ENCODE assay signal across 1 cellular context in the genomic region with DNA sequence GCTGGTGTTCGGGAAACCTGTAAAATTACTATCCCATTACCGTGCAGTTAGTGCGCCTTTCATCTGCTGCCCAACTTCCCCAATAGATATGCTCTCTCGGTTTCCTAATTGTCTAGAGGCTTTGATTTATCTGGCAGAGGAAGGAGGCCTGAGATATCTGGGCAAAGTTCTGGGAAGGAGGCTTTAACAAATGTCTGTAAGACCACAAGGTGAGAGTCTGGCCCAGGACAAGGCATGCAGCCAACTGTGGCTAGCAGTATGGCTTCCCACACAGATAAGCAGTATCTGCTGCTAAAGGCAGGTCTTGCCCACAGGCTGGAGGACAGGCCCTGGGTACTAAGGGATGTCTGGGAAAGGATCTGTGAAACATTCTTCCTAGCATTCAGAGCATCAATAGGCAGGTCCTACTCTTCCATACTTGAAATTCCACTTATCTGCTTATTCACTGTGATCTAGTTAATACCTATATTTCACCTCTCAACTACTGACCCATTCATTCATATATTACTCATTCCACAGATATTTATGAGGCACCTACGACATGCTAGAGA.
A peak's percentile ranks its signal among the peaks of the same experiment; 100 is the strongest.
TF ChIP-seq lines count a peak whose summit lies in the region.

No MANE protein-coding gene starts in this region.

TF ChIP-seq in K562, 482 proteins besides CTCF, POLR2A, EP300 and RAD21 (continued from another document and continues in another):
- TF ChIP-seq, protein P1, sequence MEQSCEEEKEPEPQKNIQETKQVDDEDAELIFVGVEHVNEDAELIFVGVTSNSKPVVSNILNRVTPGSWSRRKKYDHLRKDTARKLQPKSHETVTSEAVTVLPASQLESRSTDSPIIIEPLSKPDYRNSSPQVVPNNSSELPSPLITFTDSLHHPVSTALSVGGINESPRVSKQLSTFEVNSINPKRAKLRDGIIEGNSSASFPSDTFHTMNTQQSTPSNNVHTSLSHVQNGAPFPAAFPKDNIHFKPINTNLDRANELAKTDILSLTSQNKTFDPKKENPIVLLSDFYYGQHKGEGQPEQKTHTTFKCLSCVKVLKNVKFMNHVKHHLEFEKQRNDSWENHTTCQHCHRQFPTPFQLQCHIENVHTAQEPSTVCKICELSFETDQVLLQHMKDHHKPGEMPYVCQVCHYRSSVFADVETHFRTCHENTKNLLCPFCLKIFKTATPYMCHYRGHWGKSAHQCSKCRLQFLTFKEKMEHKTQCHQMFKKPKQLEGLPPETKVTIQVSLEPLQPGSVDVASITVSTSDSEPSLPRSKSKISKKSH (CRISPR knock-in tag; IDR thresholded peaks at IDR 0.05) = no peak
- no peak for TF ChIP-seq NR3C1 (CRISPR knock-in tag; IDR thresholded peaks at IDR 0.05)
- TF ChIP-seq, protein P2, sequence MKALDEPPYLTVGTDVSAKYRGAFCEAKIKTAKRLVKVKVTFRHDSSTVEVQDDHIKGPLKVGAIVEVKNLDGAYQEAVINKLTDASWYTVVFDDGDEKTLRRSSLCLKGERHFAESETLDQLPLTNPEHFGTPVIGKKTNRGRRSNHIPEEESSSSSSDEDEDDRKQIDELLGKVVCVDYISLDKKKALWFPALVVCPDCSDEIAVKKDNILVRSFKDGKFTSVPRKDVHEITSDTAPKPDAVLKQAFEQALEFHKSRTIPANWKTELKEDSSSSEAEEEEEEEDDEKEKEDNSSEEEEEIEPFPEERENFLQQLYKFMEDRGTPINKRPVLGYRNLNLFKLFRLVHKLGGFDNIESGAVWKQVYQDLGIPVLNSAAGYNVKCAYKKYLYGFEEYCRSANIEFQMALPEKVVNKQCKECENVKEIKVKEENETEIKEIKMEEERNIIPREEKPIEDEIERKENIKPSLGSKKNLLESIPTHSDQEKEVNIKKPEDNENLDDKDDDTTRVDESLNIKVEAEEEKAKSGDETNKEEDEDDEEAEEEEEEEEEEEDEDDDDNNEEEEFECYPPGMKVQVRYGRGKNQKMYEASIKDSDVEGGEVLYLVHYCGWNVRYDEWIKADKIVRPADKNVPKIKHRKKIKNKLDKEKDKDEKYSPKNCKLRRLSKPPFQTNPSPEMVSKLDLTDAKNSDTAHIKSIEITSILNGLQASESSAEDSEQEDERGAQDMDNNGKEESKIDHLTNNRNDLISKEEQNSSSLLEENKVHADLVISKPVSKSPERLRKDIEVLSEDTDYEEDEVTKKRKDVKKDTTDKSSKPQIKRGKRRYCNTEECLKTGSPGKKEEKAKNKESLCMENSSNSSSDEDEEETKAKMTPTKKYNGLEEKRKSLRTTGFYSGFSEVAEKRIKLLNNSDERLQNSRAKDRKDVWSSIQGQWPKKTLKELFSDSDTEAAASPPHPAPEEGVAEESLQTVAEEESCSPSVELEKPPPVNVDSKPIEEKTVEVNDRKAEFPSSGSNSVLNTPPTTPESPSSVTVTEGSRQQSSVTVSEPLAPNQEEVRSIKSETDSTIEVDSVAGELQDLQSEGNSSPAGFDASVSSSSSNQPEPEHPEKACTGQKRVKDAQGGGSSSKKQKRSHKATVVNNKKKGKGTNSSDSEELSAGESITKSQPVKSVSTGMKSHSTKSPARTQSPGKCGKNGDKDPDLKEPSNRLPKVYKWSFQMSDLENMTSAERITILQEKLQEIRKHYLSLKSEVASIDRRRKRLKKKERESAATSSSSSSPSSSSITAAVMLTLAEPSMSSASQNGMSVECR (CRISPR knock-in tag; IDR thresholded peaks at IDR 0.05) = no peak
- TF ChIP-seq MYNN (IDR thresholded peaks at IDR 0.05) = peak; percentile 65; the same call in 1 of the 2 replicates
- no peak for TF ChIP-seq MYNN (CRISPR knock-in tag; IDR thresholded peaks at IDR 0.05)
- TF ChIP-seq MEIS2 (IDR thresholded peaks at IDR 0.05; ENCODE audit: partially characterized antibody) = peak; percentile 27
- no peak for TF ChIP-seq SRSF1 (IDR thresholded peaks at IDR 0.05; ENCODE audit: low read depth, low read length)
- no peak for TF ChIP-seq ZNF76 (CRISPR knock-in tag; IDR thresholded peaks at IDR 0.05; ENCODE audit: borderline replicate concordance)
- TF ChIP-seq BHLHE40 (IDR thresholded peaks at IDR 0.05; ENCODE audit: low read length) = no peak
- TF ChIP-seq PTRF (tag; IDR thresholded peaks at IDR 0.05) = no peak
- TF ChIP-seq NRF1 (conservative IDR thresholded peaks at IDR 0.05 in 1 of 2, IDR thresholded peaks at IDR 0.05 in 1 of 2) = no peak
- TF ChIP-seq, protein P3, sequence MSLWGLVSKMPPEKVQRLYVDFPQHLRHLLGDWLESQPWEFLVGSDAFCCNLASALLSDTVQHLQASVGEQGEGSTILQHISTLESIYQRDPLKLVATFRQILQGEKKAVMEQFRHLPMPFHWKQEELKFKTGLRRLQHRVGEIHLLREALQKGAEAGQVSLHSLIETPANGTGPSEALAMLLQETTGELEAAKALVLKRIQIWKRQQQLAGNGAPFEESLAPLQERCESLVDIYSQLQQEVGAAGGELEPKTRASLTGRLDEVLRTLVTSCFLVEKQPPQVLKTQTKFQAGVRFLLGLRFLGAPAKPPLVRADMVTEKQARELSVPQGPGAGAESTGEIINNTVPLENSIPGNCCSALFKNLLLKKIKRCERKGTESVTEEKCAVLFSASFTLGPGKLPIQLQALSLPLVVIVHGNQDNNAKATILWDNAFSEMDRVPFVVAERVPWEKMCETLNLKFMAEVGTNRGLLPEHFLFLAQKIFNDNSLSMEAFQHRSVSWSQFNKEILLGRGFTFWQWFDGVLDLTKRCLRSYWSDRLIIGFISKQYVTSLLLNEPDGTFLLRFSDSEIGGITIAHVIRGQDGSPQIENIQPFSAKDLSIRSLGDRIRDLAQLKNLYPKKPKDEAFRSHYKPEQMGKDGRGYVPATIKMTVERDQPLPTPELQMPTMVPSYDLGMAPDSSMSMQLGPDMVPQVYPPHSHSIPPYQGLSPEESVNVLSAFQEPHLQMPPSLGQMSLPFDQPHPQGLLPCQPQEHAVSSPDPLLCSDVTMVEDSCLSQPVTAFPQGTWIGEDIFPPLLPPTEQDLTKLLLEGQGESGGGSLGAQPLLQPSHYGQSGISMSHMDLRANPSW (CRISPR knock-in tag; IDR thresholded peaks at IDR 0.05) = no peak
- no peak for TF ChIP-seq KLF10 (CRISPR knock-in tag; IDR thresholded peaks at IDR 0.05)
- TF ChIP-seq DMBX1 (CRISPR knock-in tag; IDR thresholded peaks at IDR 0.05; ENCODE audit: borderline replicate concordance) = no peak
- 0 out of 2 replicates have a peak, but pooled peaks have one; percentile 35 for TF ChIP-seq ZNF263 (CRISPR knock-in tag; IDR thresholded peaks at IDR 0.05; ENCODE audit: borderline replicate concordance)
- TF ChIP-seq YY1 (IDR thresholded peaks at IDR 0.05; ENCODE audit: borderline replicate concordance in 1 of 3, control insufficient read depth in 1 of 3, extremely low read depth in 1 of 3, insufficient read depth in 3 of 3, insufficient read length in 1 of 3, insufficient replicate concordance in 2 of 3, low read depth in 1 of 3, low read length in 2 of 3) = peak in 1 of 3 experiments; percentile 17
- peak in 1 of 2 experiments; percentile 54; a peak in 2 of 4 replicates for TF ChIP-seq HDAC1 (IDR thresholded peaks at IDR 0.05)
- TF ChIP-seq EZH2 (IDR thresholded peaks at IDR 0.05; ENCODE audit: borderline replicate concordance, low read depth, low read length) = no peak
- no peak for TF ChIP-seq ZNF121 (CRISPR knock-in tag; conservative IDR thresholded peaks at IDR 0.05)
- TF ChIP-seq, protein P4, sequence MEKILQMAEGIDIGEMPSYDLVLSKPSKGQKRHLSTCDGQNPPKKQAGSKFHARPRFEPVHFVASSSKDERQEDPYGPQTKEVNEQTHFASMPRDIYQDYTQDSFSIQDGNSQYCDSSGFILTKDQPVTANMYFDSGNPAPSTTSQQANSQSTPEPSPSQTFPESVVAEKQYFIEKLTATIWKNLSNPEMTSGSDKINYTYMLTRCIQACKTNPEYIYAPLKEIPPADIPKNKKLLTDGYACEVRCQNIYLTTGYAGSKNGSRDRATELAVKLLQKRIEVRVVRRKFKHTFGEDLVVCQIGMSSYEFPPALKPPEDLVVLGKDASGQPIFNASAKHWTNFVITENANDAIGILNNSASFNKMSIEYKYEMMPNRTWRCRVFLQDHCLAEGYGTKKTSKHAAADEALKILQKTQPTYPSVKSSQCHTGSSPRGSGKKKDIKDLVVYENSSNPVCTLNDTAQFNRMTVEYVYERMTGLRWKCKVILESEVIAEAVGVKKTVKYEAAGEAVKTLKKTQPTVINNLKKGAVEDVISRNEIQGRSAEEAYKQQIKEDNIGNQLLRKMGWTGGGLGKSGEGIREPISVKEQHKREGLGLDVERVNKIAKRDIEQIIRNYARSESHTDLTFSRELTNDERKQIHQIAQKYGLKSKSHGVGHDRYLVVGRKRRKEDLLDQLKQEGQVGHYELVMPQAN (IDR thresholded peaks at IDR 0.05; ENCODE audit: borderline replicate concordance) = no peak
- TF ChIP-seq, protein P5, sequence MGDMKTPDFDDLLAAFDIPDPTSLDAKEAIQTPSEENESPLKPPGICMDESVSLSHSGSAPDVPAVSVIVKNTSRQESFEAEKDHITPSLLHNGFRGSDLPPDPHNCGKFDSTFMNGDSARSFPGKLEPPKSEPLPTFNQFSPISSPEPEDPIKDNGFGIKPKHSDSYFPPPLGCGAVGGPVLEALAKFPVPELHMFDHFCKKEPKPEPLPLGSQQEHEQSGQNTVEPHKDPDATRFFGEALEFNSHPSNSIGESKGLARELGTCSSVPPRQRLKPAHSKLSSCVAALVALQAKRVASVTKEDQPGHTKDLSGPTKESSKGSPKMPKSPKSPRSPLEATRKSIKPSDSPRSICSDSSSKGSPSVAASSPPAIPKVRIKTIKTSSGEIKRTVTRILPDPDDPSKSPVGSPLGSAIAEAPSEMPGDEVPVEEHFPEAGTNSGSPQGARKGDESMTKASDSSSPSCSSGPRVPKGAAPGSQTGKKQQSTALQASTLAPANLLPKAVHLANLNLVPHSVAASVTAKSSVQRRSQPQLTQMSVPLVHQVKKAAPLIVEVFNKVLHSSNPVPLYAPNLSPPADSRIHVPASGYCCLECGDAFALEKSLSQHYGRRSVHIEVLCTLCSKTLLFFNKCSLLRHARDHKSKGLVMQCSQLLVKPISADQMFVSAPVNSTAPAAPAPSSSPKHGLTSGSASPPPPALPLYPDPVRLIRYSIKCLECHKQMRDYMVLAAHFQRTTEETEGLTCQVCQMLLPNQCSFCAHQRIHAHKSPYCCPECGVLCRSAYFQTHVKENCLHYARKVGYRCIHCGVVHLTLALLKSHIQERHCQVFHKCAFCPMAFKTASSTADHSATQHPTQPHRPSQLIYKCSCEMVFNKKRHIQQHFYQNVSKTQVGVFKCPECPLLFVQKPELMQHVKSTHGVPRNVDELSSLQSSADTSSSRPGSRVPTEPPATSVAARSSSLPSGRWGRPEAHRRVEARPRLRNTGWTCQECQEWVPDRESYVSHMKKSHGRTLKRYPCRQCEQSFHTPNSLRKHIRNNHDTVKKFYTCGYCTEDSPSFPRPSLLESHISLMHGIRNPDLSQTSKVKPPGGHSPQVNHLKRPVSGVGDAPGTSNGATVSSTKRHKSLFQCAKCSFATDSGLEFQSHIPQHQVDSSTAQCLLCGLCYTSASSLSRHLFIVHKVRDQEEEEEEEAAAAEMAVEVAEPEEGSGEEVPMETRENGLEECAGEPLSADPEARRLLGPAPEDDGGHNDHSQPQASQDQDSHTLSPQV (IDR thresholded peaks at IDR 0.05) = 0 out of 2 replicates have a peak, but pooled peaks have one; percentile 37
- TF ChIP-seq ETV5 (CRISPR knock-in tag; IDR thresholded peaks at IDR 0.05; ENCODE audit: low read depth) = no peak
- TF ChIP-seq, protein P6, sequence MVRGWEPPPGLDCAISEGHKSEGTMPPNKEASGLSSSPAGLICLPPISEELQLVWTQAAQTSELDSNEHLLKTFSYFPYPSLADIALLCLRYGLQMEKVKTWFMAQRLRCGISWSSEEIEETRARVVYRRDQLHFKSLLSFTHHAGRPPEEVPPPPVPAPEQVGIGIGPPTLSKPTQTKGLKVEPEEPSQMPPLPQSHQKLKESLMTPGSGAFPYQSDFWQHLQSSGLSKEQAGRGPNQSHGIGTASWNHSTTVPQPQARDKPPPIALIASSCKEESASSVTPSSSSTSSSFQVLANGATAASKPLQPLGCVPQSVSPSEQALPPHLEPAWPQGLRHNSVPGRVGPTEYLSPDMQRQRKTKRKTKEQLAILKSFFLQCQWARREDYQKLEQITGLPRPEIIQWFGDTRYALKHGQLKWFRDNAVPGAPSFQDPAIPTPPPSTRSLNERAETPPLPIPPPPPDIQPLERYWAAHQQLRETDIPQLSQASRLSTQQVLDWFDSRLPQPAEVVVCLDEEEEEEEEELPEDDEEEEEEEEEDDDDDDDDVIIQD (CRISPR knock-in tag; IDR thresholded peaks at IDR 0.05) = no peak
- TF ChIP-seq ZNF232 (CRISPR knock-in tag; IDR thresholded peaks at IDR 0.05) = no peak
- no peak for TF ChIP-seq CCAR2 (IDR thresholded peaks at IDR 0.05; ENCODE audit: low read depth, low read length)
- peak; percentile 64 for TF ChIP-seq NCOR1 (IDR thresholded peaks at IDR 0.05)
- TF ChIP-seq PTBP1 (IDR thresholded peaks at IDR 0.05; ENCODE audit: low read depth, low read length) = no peak
- no peak for TF ChIP-seq SP2 (IDR thresholded peaks at IDR 0.05; ENCODE audit: extremely low read depth, low read depth, low read length, poor library complexity, severe bottlenecking)
- TF ChIP-seq ZNF324 (CRISPR knock-in tag; IDR thresholded peaks at IDR 0.05) = no peak
- TF ChIP-seq, protein P7, sequence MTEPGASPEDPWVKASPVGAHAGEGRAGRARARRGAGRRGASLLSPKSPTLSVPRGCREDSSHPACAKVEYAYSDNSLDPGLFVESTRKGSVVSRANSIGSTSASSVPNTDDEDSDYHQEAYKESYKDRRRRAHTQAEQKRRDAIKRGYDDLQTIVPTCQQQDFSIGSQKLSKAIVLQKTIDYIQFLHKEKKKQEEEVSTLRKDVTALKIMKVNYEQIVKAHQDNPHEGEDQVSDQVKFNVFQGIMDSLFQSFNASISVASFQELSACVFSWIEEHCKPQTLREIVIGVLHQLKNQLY (CRISPR knock-in tag; conservative IDR thresholded peaks at IDR 0.05) = no peak
- no peak for TF ChIP-seq ZFX (CRISPR knock-in tag; IDR thresholded peaks at IDR 0.05)
- TF ChIP-seq, protein P8, sequence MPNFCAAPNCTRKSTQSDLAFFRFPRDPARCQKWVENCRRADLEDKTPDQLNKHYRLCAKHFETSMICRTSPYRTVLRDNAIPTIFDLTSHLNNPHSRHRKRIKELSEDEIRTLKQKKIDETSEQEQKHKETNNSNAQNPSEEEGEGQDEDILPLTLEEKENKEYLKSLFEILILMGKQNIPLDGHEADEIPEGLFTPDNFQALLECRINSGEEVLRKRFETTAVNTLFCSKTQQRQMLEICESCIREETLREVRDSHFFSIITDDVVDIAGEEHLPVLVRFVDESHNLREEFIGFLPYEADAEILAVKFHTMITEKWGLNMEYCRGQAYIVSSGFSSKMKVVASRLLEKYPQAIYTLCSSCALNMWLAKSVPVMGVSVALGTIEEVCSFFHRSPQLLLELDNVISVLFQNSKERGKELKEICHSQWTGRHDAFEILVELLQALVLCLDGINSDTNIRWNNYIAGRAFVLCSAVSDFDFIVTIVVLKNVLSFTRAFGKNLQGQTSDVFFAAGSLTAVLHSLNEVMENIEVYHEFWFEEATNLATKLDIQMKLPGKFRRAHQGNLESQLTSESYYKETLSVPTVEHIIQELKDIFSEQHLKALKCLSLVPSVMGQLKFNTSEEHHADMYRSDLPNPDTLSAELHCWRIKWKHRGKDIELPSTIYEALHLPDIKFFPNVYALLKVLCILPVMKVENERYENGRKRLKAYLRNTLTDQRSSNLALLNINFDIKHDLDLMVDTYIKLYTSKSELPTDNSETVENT (CRISPR knock-in tag; IDR thresholded peaks at IDR 0.05) = no peak
- TF ChIP-seq NFIC (IDR thresholded peaks at IDR 0.05) = peak; percentile 78
- TF ChIP-seq KLF1 (tag; IDR thresholded peaks at IDR 0.05) = no peak
- no peak for TF ChIP-seq SMC3 (conservative IDR thresholded peaks at IDR 0.05; ENCODE audit: insufficient read depth, low read depth, low read length)
- TF ChIP-seq SNIP1 (IDR thresholded peaks at IDR 0.05; ENCODE audit: low read depth) = no peak
- no peak for TF ChIP-seq ZNF12 (CRISPR knock-in tag; IDR thresholded peaks at IDR 0.05)
- no peak for TF ChIP-seq ILF3 (IDR thresholded peaks at IDR 0.05; ENCODE audit: borderline replicate concordance)
- no peak for TF ChIP-seq PHTF2 (CRISPR knock-in tag; IDR thresholded peaks at IDR 0.05)
- no peak for TF ChIP-seq ZEB2 (IDR thresholded peaks at IDR 0.05)
- TF ChIP-seq ZNF197 (CRISPR knock-in tag; IDR thresholded peaks at IDR 0.05; ENCODE audit: low read depth) = no peak
- TF ChIP-seq TCF3 (CRISPR knock-in tag; IDR thresholded peaks at IDR 0.05) = peak; percentile 84
